In genomic region chr10:100802196-100802595, GRCh38 we compare ENCODE assay signal across 22 cellular contexts. TPM values are rescaled to one million over a fixed set of nuclear protein-coding genes. Genes with fewer than 3 reads are reported as not detected.
DNase-seq lines count a peak whose midpoint lies in the region; ATAC-seq, FAIRE-seq and TF ChIP-seq lines count a peak whose summit lies in the region.
"Had no signal": no experiment of that assay in that cellular context is flagged by ENCODE, and none has a peak within 500 bp of the region (broad histone marks: within the 10 kb centered on the region; RNA-seq: fewer than 3 reads in every experiment).

No MANE protein-coding gene starts in this region.

- intact Hi-C loops in spleen (cut with DNase I; ENCODE audit: low total_unique reads): no loop called here

- no peak for TF ChIP-seq EP300 in H1 (IDR thresholded peaks at IDR 0.05; ENCODE audit: borderline replicate concordance in 1 of 2, low read depth in 2 of 2, low read length in 2 of 2)

- no peak overlapping the region for H2BK20ac ChIP-seq in H1 (ENCODE audit: low read length)

- TF ChIP-seq RAD21 in H1 (IDR thresholded peaks at IDR 0.05 in 1 of 2, conservative IDR thresholded peaks at IDR 0.05 in 1 of 2; ENCODE audit: low read depth in 2 of 2, low read length in 2 of 2): no peak

- no peak overlapping the region for H3K23ac ChIP-seq in H1 (ENCODE audit: insufficient read length)

- POLR2A ChIA-PET in H1 (lab: Charles Lee; ENCODE audit: partially characterized antibody): interaction anchor here (0.9 kb wide), 2 partner anchors 13 to 15 kb away, joined by 3 to 4 read pairs; no protein-coding TSS in a partner anchor

- H2BK12ac ChIP-seq in H1 (ENCODE audit: low read depth, low read length): no peak overlapping the region

- H4K20me1 ChIP-seq in H1 (replicated peaks in 1 of 2; ENCODE audit: control insufficient read depth in 1 of 2, insufficient read depth in 2 of 2, low read length in 2 of 2) (no peaks in the 10 kb centered on the region), smooth muscle cell (ENCODE audit: low read depth) (no peaks in the 10 kb centered on the region)

- H3K36me3 ChIP-seq in H1 (ENCODE audit: control insufficient read depth in 2 of 4, insufficient read depth in 4 of 4, low read length in 3 of 4) (no peaks in the 10 kb centered on the region; a peak in 1 of 8 replicates), spleen (no peaks in the 10 kb centered on the region), smooth muscle cell (ENCODE audit: low read depth) (no peaks in the 10 kb centered on the region)
- H3K36me3 ChIP-seq: BE2C had no signal

- CTCF ChIA-PET in H1 (lab: Charles Lee; ENCODE audit: partially characterized antibody): interaction anchor here (1.0 to 12.0 kb wide), 14 partner anchors 8 to 241 kb away, joined by 3 to 98 read pairs (median 4); no protein-coding TSS in a partner anchor

- H3K9ac ChIP-seq in H1 (replicated peaks in 1 of 4; ENCODE audit: extremely low read depth in 1 of 4, low read depth in 3 of 4, low read length in 3 of 4) (no peak overlapping the region), smooth muscle cell (ENCODE audit: low read depth) (no peak overlapping the region)
- H3K9ac ChIP-seq: GM23248 had no signal

- H3K23me2 ChIP-seq in H1 (ENCODE audit: low read depth, low read length): no peaks in the 10 kb centered on the region; the same call in 1 of the 2 replicates

- 0 out of 2 replicates have a peak overlapping the region, but pooled peaks have one; percentile 12 for H2BK15ac ChIP-seq in H1 (ENCODE audit: low read length)

- H3K4me1 ChIP-seq in H1 (replicated peaks in 1 of 4; ENCODE audit: control insufficient read depth in 3 of 4, insufficient read depth in 4 of 4, low read length in 3 of 4) (peaks cover 3 to 13% (median 5%) of the 10 kb centered on the region in 4 experiments; a peak in 6 of 7 replicates), spleen (no peaks in the 10 kb centered on the region), smooth muscle cell (ENCODE audit: low read depth) (peaks cover 4% of the 10 kb centered on the region)
- H3K4me1 ChIP-seq: BE2C had no signal

- no peak for ATAC-seq in HG02970 (IDR thresholded peaks at IDR 0.05; ENCODE audit: low FRiP score, unreplicated experiment)
- ATAC-seq: GM12878 had no signal

- no peak for TF ChIP-seq CTCF in H1 (IDR thresholded peaks at IDR 0.05; ENCODE audit: control extremely low read depth in 1 of 3, insufficient read depth in 1 of 3, low read depth in 1 of 3, low read length in 3 of 3)
- TF ChIP-seq CTCF in spleen (IDR thresholded peaks at IDR 0.05 in 8 of 11, conservative IDR thresholded peaks at IDR 0.05 in 3 of 11): no peak
- TF ChIP-seq CTCF in smooth muscle cell (IDR thresholded peaks at IDR 0.05; ENCODE audit: borderline replicate concordance, insufficient read depth, poor library complexity, severe bottlenecking): no peak

- H3K4me2 ChIP-seq in H1 (ENCODE audit: insufficient read depth in 1 of 2, low read depth in 2 of 2, low read length in 2 of 2) (no peak overlapping the region), smooth muscle cell (no peak overlapping the region)

- 86% methylated on average over 2 of the region's 2 CpGs; no CpG with 5 or more reads in 1 of the 2 experiments for WGBS in H1 (ENCODE audit: extremely low coverage in 1 of 2, insufficient coverage in 1 of 2, insufficient read length in 1 of 2, insufficient replicate concordance in 2 of 2, low coverage in 1 of 2, low lambda C conversion rate in 2 of 2, missing lambda C conversion rate in 1 of 2), 2 experiments
- 58 to 77% (median 69%) methylated on average over 2 of the region's 2 CpGs for WGBS in spleen, 5 donors
- 72% methylated on average over 2 of the region's 2 CpGs for WGBS in smooth muscle cell (ENCODE audit: low lambda C conversion rate)

- TF ChIP-seq POLR2A in H1 (IDR thresholded peaks at IDR 0.05; ENCODE audit: control extremely low read depth in 1 of 2, low read depth in 2 of 2, low read length in 2 of 2): no peak
- TF ChIP-seq POLR2A in spleen (IDR thresholded peaks at IDR 0.05): no peak

- no peaks in the 10 kb centered on the region for H3K79me1 ChIP-seq in H1 (ENCODE audit: low read depth, low read length)

- no peak overlapping the region for H3K56ac ChIP-seq in H1 (replicated peaks; ENCODE audit: insufficient read length, low read depth, low read length)

- H4K91ac ChIP-seq in H1 (replicated peaks; ENCODE audit: insufficient read length, low read length): no peak overlapping the region

- H3K27ac ChIP-seq in H1 (ENCODE audit: low read depth, low read length) (no peak overlapping the region), spleen (no peak overlapping the region), smooth muscle cell (ENCODE audit: low read depth) (no peak overlapping the region)
- H3K27ac ChIP-seq: GM23248 had no signal

- no peak overlapping the region for H3K14ac ChIP-seq in H1 (ENCODE audit: insufficient read length)

- H2AK5ac ChIP-seq in H1 (ENCODE audit: low read depth, low read length): no peak overlapping the region

- H2AFZ ChIP-seq in H1 (ENCODE audit: low read length) (no peak overlapping the region), smooth muscle cell (ENCODE audit: low read depth) (no peak overlapping the region)
- H2AFZ ChIP-seq: GM23248 had no signal

- H4K8ac ChIP-seq in H1 (ENCODE audit: extremely low read depth, insufficient read depth, low read length): no peak overlapping the region

- no peak overlapping the region for H2BK5ac ChIP-seq in H1 (ENCODE audit: low read depth, low read length)

- H3F3A ChIP-seq in smooth muscle cell (ENCODE audit: low read depth): no peaks in the 10 kb centered on the region

- no peak overlapping the region for H3K4ac ChIP-seq in H1 (replicated peaks; ENCODE audit: insufficient read length, low read depth, low read length)

- peaks cover 0 to 17% (median 6%) of the 10 kb centered on the region in 4 experiments; a peak in 5 of 7 replicates for H3K27me3 ChIP-seq in H1 (replicated peaks in 1 of 4; ENCODE audit: control insufficient read depth in 3 of 4, extremely low read depth in 1 of 4, insufficient read depth in 3 of 4, low read length in 3 of 4)
- H3K27me3 ChIP-seq in spleen (replicated peaks in 1 of 7): peaks cover 0 to 88% (median 27%) of the 10 kb centered on the region in 7 donors
- H3K27me3 ChIP-seq in smooth muscle cell (ENCODE audit: low read depth): peaks cover 33% of the 10 kb centered on the region
- H3K27me3 ChIP-seq: BE2C had no signal

- no peak overlapping the region for H3K18ac ChIP-seq in H1 (ENCODE audit: extremely low read depth, low read length)

- no peak overlapping the region for H3K4me3 ChIP-seq in H1 (ENCODE audit: extremely low read depth in 1 of 4, insufficient read depth in 2 of 4, low read depth in 3 of 4, low read length in 4 of 4)
- no peak overlapping the region for H3K4me3 ChIP-seq in spleen
- no peak overlapping the region for H3K4me3 ChIP-seq in smooth muscle cell
- H3K4me3 ChIP-seq: GM12878, GM23248 had no signal

- H4K5ac ChIP-seq in H1 (ENCODE audit: insufficient read length, low read depth, low read length): no peak overlapping the region

- DNase-seq in H1 (ENCODE audit: low read depth in 1 of 2, low spot score in 2 of 2) (no peak), mesenteric fat pad (ENCODE audit: low spot score) (peak; percentile 41), spleen (peak; percentile 46), kidney tubule cell (ENCODE audit: low spot score) (no peak), smooth muscle cell (lab: John Stamatoyannopoulos, UW; ENCODE audit: unreplicated experiment) (no peak)
- DNase-seq: BE2C; C1 segment of cervical spinal cord; CD4-positive, CD25-positive, alpha-beta regulatory T cell; COR-L47; DMS 273 treated with DMSO at 0.1 percent for 48 hours; DMS53; DND-41; EL; GM23248; HCEC 1CT; IMR-90 had no signal

- H3K79me2 ChIP-seq in H1 (ENCODE audit: control insufficient read depth in 1 of 2, insufficient read depth in 2 of 2, low read length in 2 of 2) (no peaks in the 10 kb centered on the region), smooth muscle cell (ENCODE audit: low read depth) (no peaks in the 10 kb centered on the region)

- no peak overlapping the region for H2BK120ac ChIP-seq in H1 (replicated peaks; ENCODE audit: low read depth, low read length)

- FAIRE-seq in H1 (lab: Jason Lieb, UNC): no peak
- FAIRE-seq: GM12878, H54, HTR-8/SVneo had no signal

- H3K9me3 ChIP-seq in H1 (ENCODE audit: insufficient read depth in 2 of 2, low read depth in 1 of 2, low read length in 1 of 2): no peaks in the 10 kb centered on the region
- no peaks in the 10 kb centered on the region for H3K9me3 ChIP-seq in spleen
- no peaks in the 10 kb centered on the region for H3K9me3 ChIP-seq in smooth muscle cell (replicated peaks; ENCODE audit: low read depth)
- H3K9me3 ChIP-seq: BE2C had no signal

TF ChIP-seq in H1, 55 proteins besides CTCF, POLR2A, EP300 and RAD21 (continues in another document):
- TF ChIP-seq TEAD4 (IDR thresholded peaks at IDR 0.05; ENCODE audit: low read depth, low read length): no peak
- TF ChIP-seq SIX5 (IDR thresholded peaks at IDR 0.05; ENCODE audit: low read depth, low read length): no peak
- TF ChIP-seq TBP (IDR thresholded peaks at IDR 0.05; ENCODE audit: low read depth, low read length): no peak
- TF ChIP-seq ASH2L (IDR thresholded peaks at IDR 0.05; ENCODE audit: low read length): no peak
- TF ChIP-seq RFX5 (IDR thresholded peaks at IDR 0.05; ENCODE audit: borderline replicate concordance, low read depth, low read length): no peak
- no peak for TF ChIP-seq POU5F1 (IDR thresholded peaks at IDR 0.05; ENCODE audit: low read depth, low read length)
- no peak for TF ChIP-seq GTF2F1 (IDR thresholded peaks at IDR 0.05; ENCODE audit: borderline replicate concordance, low read depth, low read length)
- TF ChIP-seq HDAC6 (IDR thresholded peaks at IDR 0.05; ENCODE audit: low read depth, low read length): no peak
- no peak for TF ChIP-seq ATF3 (IDR thresholded peaks at IDR 0.05; ENCODE audit: insufficient read depth, low read depth, low read length)
- TF ChIP-seq SP2 (IDR thresholded peaks at IDR 0.05; ENCODE audit: low read length): no peak

RNA-seq across cellular contexts. Expression of gene PAX2, which starts 56.8 kb away (rescaled TPM):
- not detected in 2 replicates for total RNA-seq in H1 (2021; fragmentation: NEBNext Ultra II Directional; extraction: Animal tissue kit (Norgen Biotek cat#: 25700))
- 0.02 TPM in 1 of 2 replicates, not detected in the other for polyA plus RNA-seq in H1 (2011; rRNA removed)
- not detected for polyA plus RNA-seq in H1 (2011; cell fraction: cytosol; rRNA removed)
- not detected for polyA plus RNA-seq in H1 (2011; cell fraction: nucleus; rRNA removed)
- polyA plus RNA-seq in H1 (2012, experiment 1 of 2): 0.05 TPM in 1 of 4 replicates, not detected in the others
- not detected for polyA plus RNA-seq in H1 (2012, experiment 2 of 2)
- polyA plus RNA-seq in H1 (2013, experiment 1 of 2): not detected
- polyA plus RNA-seq in H1 (2013, experiment 2 of 2): 0.06 TPM
- not detected in 2 replicates for polyA minus RNA-seq in H1 (2011; rRNA and poly(A)+ RNA removed)
- polyA minus RNA-seq in H1 (2011; cell fraction: cytosol; rRNA and poly(A)+ RNA removed): not detected
- not detected for polyA minus RNA-seq in H1 (2011; cell fraction: nucleus; rRNA and poly(A)+ RNA removed)
- not detected for total RNA-seq in mesenteric fat pad
- total RNA-seq in spleen: not detected
- polyA plus RNA-seq in spleen: not detected
- total RNA-seq in smooth muscle cell: not detected in 2 replicates
- not detected in 2 replicates for polyA plus RNA-seq in smooth muscle cell
- total RNA-seq: A172; CD4-positive, CD25-positive, alpha-beta regulatory T cell; GM12878; GM23248; IMR-90 had no signal
- polyA plus RNA-seq: CD8-positive, alpha-beta memory T cell; GM12878; GM23248; IMR-90 had no signal

Comparison
In these comparisons a context has a peak if more than half of its experiments do, and no peak if none do; other contexts are left out.
1. DNase-seq: peak in mesenteric fat pad (single experiment) and spleen (single experiment); none in H1 (0 of 2), kidney tubule cell (single experiment) and smooth muscle cell (single experiment).